8 cellular contexts compared by ENCODE assay signal in the genomic region with DNA sequence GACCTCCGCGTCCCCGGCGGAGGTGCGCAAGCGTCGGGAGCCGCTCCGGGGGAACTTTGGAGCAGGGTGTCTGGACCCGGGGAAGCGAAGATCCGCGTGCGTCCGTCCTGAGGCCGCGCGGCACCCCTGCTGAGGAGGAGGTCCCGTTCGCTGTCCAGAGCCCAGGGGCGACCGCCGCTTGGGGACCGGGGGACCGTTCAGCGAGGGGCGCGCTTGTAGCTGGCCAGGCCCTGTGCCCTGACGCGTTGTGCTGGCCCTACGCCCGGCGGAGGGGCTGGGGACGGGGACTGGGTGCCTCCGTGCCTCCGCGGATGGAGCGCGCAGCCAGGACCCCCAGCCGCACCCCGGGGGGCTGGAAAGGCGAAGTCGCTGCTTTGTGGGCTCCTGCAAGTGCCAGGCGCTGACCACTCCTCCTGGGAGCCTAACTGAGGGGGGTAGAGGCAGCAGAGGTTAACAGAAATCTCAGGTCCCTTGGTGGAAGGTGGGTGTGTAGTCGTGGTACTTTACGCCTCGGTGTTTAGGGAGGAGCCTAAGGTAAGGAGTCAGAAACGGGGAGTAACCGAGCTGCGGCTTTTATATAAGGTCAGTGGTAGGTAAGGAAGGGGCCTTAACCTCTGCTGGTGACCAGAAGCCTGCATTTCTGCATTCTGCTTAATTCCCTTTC. TPM values are rescaled to one million over a fixed set of nuclear protein-coding genes. Genes with fewer than 3 reads are reported as not detected.
A peak's percentile ranks its signal among the peaks of the same experiment; 100 is the strongest.
DNase-seq lines count a peak whose midpoint lies in the region; ATAC-seq and TF ChIP-seq lines count a peak whose summit lies in the region.

Gene PPARG, plus strand, starts transcription at position 605 of the 664 bp plus-strand sequence. CDS start 90,642 bp downstream, outside the sequence.

- H3K9me3 ChIP-seq in HUES6 (ENCODE audit: control insufficient read depth, insufficient read depth, low read depth, low read length): no peaks in the 10 kb centered on the region

- no peaks in the 10 kb centered on the region for H3K36me3 Mint-ChIP-seq in stimulated activated naive CD8-positive, alpha-beta T cell treated with anti-CD3 and anti-CD28 coated beads, Interleukin-15, Interleukin-2, amounts not matched to agents 100 ng/mL and 50 ng/mL, for 24 hours (ENCODE audit: low read depth)

- H3K27me3 ChIP-seq in HUES6 (ENCODE audit: control insufficient read depth, insufficient read depth, low read length): peaks cover 82% of the 10 kb centered on the region

- H3K4me3 ChIP-seq in HUES6 (ENCODE audit: low read depth, low read length) (peak within 1 kb of the TSS; percentile 71), cardiac fibroblast (replicated peaks in 1 of 2; ENCODE audit: low read depth in 2 of 2, low read length in 2 of 2) (peak within 1 kb of the TSS; percentile 83 to 93)

- intact Hi-C loops in left colon (cut with DNase I, micrococcal nuclease): no loop called here

- DNase-seq in Caki2 (ENCODE audit: low read depth) (peak; percentile 84), cardiac fibroblast (ENCODE audit: low read depth in 2 of 2) (peak; percentile 58 to 68), left colon (peak; percentile 59 to 82), NCI-H2107 treated with DMSO at 0.1 percent for 48 hours (lab: John Stamatoyannopoulos, UW; ENCODE audit: unreplicated experiment) (no peak)

- in situ Hi-C loops in Caki2 (cut with HindIII; ENCODE audit: low pct_unique_long_range_greater_than_20kb, low sequenced_read_pairs): no loop called here

- no peak within 1 kb of the TSS for H3K27ac ChIP-seq in HUES6 (ENCODE audit: low read depth, low read length)

- no peak for TF ChIP-seq CTCF in cardiac fibroblast (IDR thresholded peaks at IDR 0.05; ENCODE audit: low read depth, low read length)

- peaks cover 63% of the 10 kb centered on the region for H3K27me3 Mint-ChIP-seq in stimulated activated naive CD8-positive, alpha-beta T cell treated with anti-CD3 and anti-CD28 coated beads, Interleukin-15, Interleukin-2, amounts not matched to agents 100 ng/mL and 50 ng/mL, for 24 hours

- ATAC-seq in left colon: peak; percentile 80
- no peak for ATAC-seq in GM21723 (IDR thresholded peaks at IDR 0.05; ENCODE audit: unreplicated experiment)
- ATAC-seq in GM18868 (IDR thresholded peaks at IDR 0.05; ENCODE audit: unreplicated experiment): no peak

- H3K4me1 ChIP-seq in HUES6 (ENCODE audit: control insufficient read depth, insufficient read depth, low read length): peaks cover 4% of the 10 kb centered on the region

- peak within 1 kb of the TSS; percentile 47 for H3K4me3 Mint-ChIP-seq in stimulated activated naive CD8-positive, alpha-beta T cell treated with anti-CD3 and anti-CD28 coated beads, Interleukin-15, Interleukin-2, amounts not matched to agents 100 ng/mL and 50 ng/mL, for 24 hours

- H3K9ac ChIP-seq in HUES6 (ENCODE audit: low read length): no peak within 1 kb of the TSS

- H3K4me1 Mint-ChIP-seq in stimulated activated naive CD8-positive, alpha-beta T cell treated with anti-CD3 and anti-CD28 coated beads, Interleukin-15, Interleukin-2, amounts not matched to agents 100 ng/mL and 50 ng/mL, for 24 hours (ENCODE audit: low read depth): peaks cover 15% of the 10 kb centered on the region

- H3K9me3 Mint-ChIP-seq in stimulated activated naive CD8-positive, alpha-beta T cell treated with anti-CD3 and anti-CD28 coated beads, Interleukin-15, Interleukin-2, amounts not matched to agents 100 ng/mL and 50 ng/mL, for 24 hours: no peaks in the 10 kb centered on the region

- no peak within 1 kb of the TSS for H3K27ac Mint-ChIP-seq in stimulated activated naive CD8-positive, alpha-beta T cell treated with anti-CD3 and anti-CD28 coated beads, Interleukin-15, Interleukin-2, amounts not matched to agents 100 ng/mL and 50 ng/mL, for 24 hours

- no peaks in the 10 kb centered on the region for H3K36me3 ChIP-seq in HUES6 (ENCODE audit: control insufficient read depth, insufficient read depth, low read length)

RNA-seq across cellular contexts. Expression of gene PPARG, which starts in this region (rescaled TPM):
- total RNA-seq in Caki2 (2014; rRNA removed; shearing (Covaris generic); ENCODE audit: low replicate concordance): 58.3 and 63.8 TPM in 2 replicates
- total RNA-seq in left colon: 100 to 1,000 TPM in 1 of 2 donors, 10 to 100 TPM in 1; 91.2 to 143 TPM
